9 cellular contexts compared by ENCODE assay signal in genomic region chr9:120867676-120868338, GRCh38. TPM values are rescaled to one million over a fixed set of nuclear protein-coding genes. Genes with fewer than 3 reads are reported as not detected.
DNase-seq lines count a peak whose midpoint lies in the region; ATAC-seq and TF ChIP-seq lines count a peak whose summit lies in the region.
"Had no signal": no experiment of that assay in that cellular context is flagged by ENCODE, and none has a peak within 500 bp of the region (broad histone marks: within the 10 kb centered on the region; RNA-seq: fewer than 3 reads in every experiment).

No MANE protein-coding gene starts in this region.

- peaks cover 63% of the 10 kb centered on the region for H3K36me3 Mint-ChIP-seq in CD4-positive, alpha-beta T cell (ENCODE audit: low read depth)
- H3K36me3 Mint-ChIP-seq in progenitor cell of endocrine pancreas (ENCODE audit: insufficient read depth): peaks cover 1% of the 10 kb centered on the region

- no peaks in the 10 kb centered on the region for H3K27me3 ChIP-seq in CD4-positive, alpha-beta T cell (ENCODE audit: control insufficient read depth, insufficient read depth, low read length)
- H3K27me3 ChIP-seq in Peyer's patch: no peaks in the 10 kb centered on the region

- TF ChIP-seq POLR2A in Peyer's patch (IDR thresholded peaks at IDR 0.05): no peak

- no peaks in the 10 kb centered on the region for H3K27me3 Mint-ChIP-seq in CD4-positive, alpha-beta T cell
- H3K27me3 Mint-ChIP-seq in progenitor cell of endocrine pancreas: no peaks in the 10 kb centered on the region

- H3K4me1 ChIP-seq in Peyer's patch: peaks cover 0 to 8% (median 5%) of the 10 kb centered on the region in 4 donors

- TF ChIP-seq CTCF in CD4-positive, alpha-beta T cell (IDR thresholded peaks at IDR 0.05): no peak
- TF ChIP-seq CTCF in Peyer's patch (IDR thresholded peaks at IDR 0.05): no peak
- TF ChIP-seq CTCF in epithelial cell of proximal tubule (conservative IDR thresholded peaks at IDR 0.05; ENCODE audit: low read depth, low read length): no peak
- no peak for TF ChIP-seq CTCF in progenitor cell of endocrine pancreas (IDR thresholded peaks at IDR 0.05; ENCODE audit: unreplicated experiment)

- CTCF ChIA-PET in CD4-positive, alpha-beta T cell (lab: Charles Lee): interaction anchor here (0.7 to 4.2 kb wide), 14 partner anchors 10 to 192 kb away, joined by 3 to 35 read pairs (median 5); partner anchors contain the start of genes FBXW2 and PHF19

- intact Hi-C loops in CD4-positive, alpha-beta T cell (cut with DNase I, micrococcal nuclease): loop anchor here (1.0 to 5.0 kb wide), 6 partner anchors 22 to 204 kb away; partner anchors contain the start of genes CNTRL (in 1 of the 2), MEGF9 (in 1 of the 2) and PSMD5 (in 1 of the 2)

- no peaks in the 10 kb centered on the region for H3K9me3 ChIP-seq in CD4-positive, alpha-beta T cell (ENCODE audit: control insufficient read depth, low read length)
- no peaks in the 10 kb centered on the region for H3K9me3 ChIP-seq in Peyer's patch

- peak overlapping the region; percentile 64 for H3K4me3 Mint-ChIP-seq in CD4-positive, alpha-beta T cell
- peak overlapping the region; percentile 62 for H3K4me3 Mint-ChIP-seq in progenitor cell of endocrine pancreas (ENCODE audit: low read depth)

- H3K36me3 ChIP-seq in Peyer's patch: peaks cover 0 to 27% (median 0%) of the 10 kb centered on the region in 3 donors

- H3K27ac Mint-ChIP-seq in CD4-positive, alpha-beta T cell: peak overlapping the region; percentile 92
- no peak overlapping the region for H3K27ac Mint-ChIP-seq in progenitor cell of endocrine pancreas

- H3K4me1 Mint-ChIP-seq in CD4-positive, alpha-beta T cell (ENCODE audit: low read depth): peaks cover 19% of the 10 kb centered on the region
- H3K4me1 Mint-ChIP-seq in progenitor cell of endocrine pancreas (ENCODE audit: low read depth): peaks cover 2% of the 10 kb centered on the region

- peak overlapping the region; percentile 72 for H3K27ac ChIP-seq in CD4-positive, alpha-beta T cell (ENCODE audit: low read depth, low read length)
- H3K27ac ChIP-seq in Peyer's patch: peak overlapping the region; percentile 76 to 90 (median 88)

- DNase-seq in CD4-positive, alpha-beta T cell: no peak
- no peak for DNase-seq in Peyer's patch
- no peak for DNase-seq in epithelial cell of proximal tubule (ENCODE audit: low read depth)
- no peak for DNase-seq in progenitor cell of endocrine pancreas (ENCODE audit: low spot score, unreplicated experiment)
- DNase-seq in NCI-H1092 treated with DMSO at 0.1 percent for 48 hours (lab: John Stamatoyannopoulos, UW): no peak
- no peak for DNase-seq in DMS53 (lab: John Stamatoyannopoulos, UW)
- DNase-seq in kidney tubule cell (ENCODE audit: low spot score): no peak
- DNase-seq: SHP77 had no signal

- POLR2A ChIA-PET in CD4-positive, alpha-beta T cell (lab: Charles Lee): interaction anchor here (0.8 to 4.7 kb wide), 18 partner anchors 10 to 332 kb away, joined by 3 to 89 read pairs (median 8); partner anchors contain the start of genes FBXW2, PHF19, PSMD5 and TRAF1

- peak overlapping the region in 2 of 4 donors; percentile 45 to 71 for H3K4me3 ChIP-seq in Peyer's patch
- H3K4me3 ChIP-seq in epithelial cell of proximal tubule (ENCODE audit: low read depth, low read length): peak overlapping the region; percentile 48

- no peak for ATAC-seq in CD4-positive, alpha-beta T cell (ENCODE audit: poor library complexity)
- no peak for ATAC-seq in GM18873 (IDR thresholded peaks at IDR 0.05; ENCODE audit: low FRiP score, unreplicated experiment)

- H3K9me3 Mint-ChIP-seq in CD4-positive, alpha-beta T cell: no peaks in the 10 kb centered on the region
- H3K9me3 Mint-ChIP-seq in progenitor cell of endocrine pancreas (ENCODE audit: low read depth): no peaks in the 10 kb centered on the region

RNA-seq across cellular contexts. Expression of gene PHF19, which starts 9.2 kb away (rescaled TPM):
- 10 to 100 TPM; 60.3 to 63.0 TPM for total RNA-seq in CD4-positive, alpha-beta T cell
- total RNA-seq in Peyer's patch (10 to 100 TPM in 3 of 4 donors, 1 to 10 TPM in 1; 7.2 to 76.7 (median 20.6) TPM), epithelial cell of proximal tubule (86.2 and 122 TPM in 2 replicates), progenitor cell of endocrine pancreas (27.2 and 28.4 TPM in 2 replicates)

RNA-seq across cellular contexts. Expression of gene PSMD5, which starts 25.1 kb away (rescaled TPM):
- total RNA-seq in CD4-positive, alpha-beta T cell: 10 to 100 TPM; 35.4 to 44.3 TPM
- total RNA-seq in Peyer's patch: 10 to 100 TPM; 23.8 to 46.2 (median 30.9) TPM
- 31.4 and 42.1 TPM in 2 replicates for total RNA-seq in epithelial cell of proximal tubule
- total RNA-seq in progenitor cell of endocrine pancreas: 47.9 and 50.1 TPM in 2 replicates

RNA-seq across cellular contexts. Expression of gene TRAF1, which starts 58.8 kb away (rescaled TPM):
- total RNA-seq in CD4-positive, alpha-beta T cell: 10 to 100 TPM; 60.3 to 61.7 TPM
- 10 to 100 TPM in 1 of 4 donors, 1 to 10 TPM in 3; 3.3 to 14.0 (median 8.8) TPM for total RNA-seq in Peyer's patch
- total RNA-seq in epithelial cell of proximal tubule: 4.5 and 5.9 TPM in 2 replicates
- 6.7 TPM in 2 replicates for total RNA-seq in progenitor cell of endocrine pancreas
